17 cellular contexts compared by ENCODE assay signal in genomic region chr7:21336743-21337142, GRCh38.
DNase-seq lines count a peak whose midpoint lies in the region; ATAC-seq, FAIRE-seq and TF ChIP-seq lines count a peak whose summit lies in the region.
"Had no signal": no experiment of that assay in that cellular context is flagged by ENCODE, and none has a peak within 500 bp of the region (broad histone marks: within the 10 kb centered on the region; RNA-seq: fewer than 3 reads in every experiment).

No MANE protein-coding gene starts in this region.

- CTCF ChIA-PET in activated CD8-positive, alpha-beta memory T cell treated with anti-CD3 and anti-CD28 coated beads, Interleukin-2, amount 10 ng/mL, durations not matched to agents 7 days and 5 days (lab: Charles Lee): no interaction called here

- peaks cover 55% of the 10 kb centered on the region for H3K4me1 Mint-ChIP-seq in activated CD8-positive, alpha-beta memory T cell treated with anti-CD3 and anti-CD28 coated beads, Interleukin-2, amount 10 ng/mL, durations not matched to agents 7 days and 5 days
- H3K4me1 Mint-ChIP-seq in natural killer cell: peaks cover 44 to 48% of the 10 kb centered on the region in 2 donors
- peaks cover 66% of the 10 kb centered on the region for H3K4me1 Mint-ChIP-seq in activated T-helper 1 cell treated with anti-CD3 and anti-CD28 coated beads, Interleukin-12 subunit alpha, Interleukin-12 subunit beta, Interleukin-2, Interleukin-4 antibody, amounts not matched to agents 30 ng/mL and 10 ng/mL and 1 ng/mL, durations not matched to agents 14 hours and 24 hours and 36 hours (ENCODE audit: low read depth)

- peaks cover 64% of the 10 kb centered on the region for H3K36me3 Mint-ChIP-seq in activated CD8-positive, alpha-beta memory T cell treated with anti-CD3 and anti-CD28 coated beads, Interleukin-2, amount 10 ng/mL, durations not matched to agents 7 days and 5 days
- H3K36me3 Mint-ChIP-seq in natural killer cell: no peaks in the 10 kb centered on the region
- H3K36me3 Mint-ChIP-seq in activated T-helper 1 cell treated with anti-CD3 and anti-CD28 coated beads, Interleukin-12 subunit alpha, Interleukin-12 subunit beta, Interleukin-2, Interleukin-4 antibody, amounts not matched to agents 30 ng/mL and 10 ng/mL and 1 ng/mL, durations not matched to agents 14 hours and 24 hours and 36 hours (ENCODE audit: low read depth): peaks cover 34% of the 10 kb centered on the region
- H3K36me3 Mint-ChIP-seq: CD4-positive, CD25-positive, alpha-beta regulatory T cell had no signal

- intact Hi-C loops in natural killer cell (cut with micrococcal nuclease): loop anchor here (5.0 kb wide), 1 partner anchor 36 kb away; no protein-coding TSS in a partner anchor
- intact Hi-C loops in activated T-helper 1 cell treated with anti-CD3 and anti-CD28 coated beads, Interleukin-12 subunit alpha, Interleukin-12 subunit beta, Interleukin-2, Interleukin-4 antibody, amounts not matched to agents 30 ng/mL and 10 ng/mL and 1 ng/mL, durations not matched to agents 14 hours and 24 hours and 36 hours (cut with micrococcal nuclease): no loop called here

- no peak overlapping the region for H3K4me3 Mint-ChIP-seq in activated CD8-positive, alpha-beta memory T cell treated with anti-CD3 and anti-CD28 coated beads, Interleukin-2, amount 10 ng/mL, durations not matched to agents 7 days and 5 days
- no peak overlapping the region for H3K4me3 Mint-ChIP-seq in natural killer cell
- no peak overlapping the region for H3K4me3 Mint-ChIP-seq in activated T-helper 1 cell treated with anti-CD3 and anti-CD28 coated beads, Interleukin-12 subunit alpha, Interleukin-12 subunit beta, Interleukin-2, Interleukin-4 antibody, amounts not matched to agents 30 ng/mL and 10 ng/mL and 1 ng/mL, durations not matched to agents 14 hours and 24 hours and 36 hours
- H3K4me3 Mint-ChIP-seq: CD4-positive, CD25-positive, alpha-beta regulatory T cell had no signal

- H3K9me3 Mint-ChIP-seq in activated CD8-positive, alpha-beta memory T cell treated with anti-CD3 and anti-CD28 coated beads, Interleukin-2, amount 10 ng/mL, durations not matched to agents 7 days and 5 days (ENCODE audit: low read depth): peaks cover 22% of the 10 kb centered on the region
- no peaks in the 10 kb centered on the region for H3K9me3 Mint-ChIP-seq in natural killer cell
- H3K9me3 Mint-ChIP-seq in activated T-helper 1 cell treated with anti-CD3 and anti-CD28 coated beads, Interleukin-12 subunit alpha, Interleukin-12 subunit beta, Interleukin-2, Interleukin-4 antibody, amounts not matched to agents 30 ng/mL and 10 ng/mL and 1 ng/mL, durations not matched to agents 14 hours and 24 hours and 36 hours: peaks cover 34% of the 10 kb centered on the region
- H3K9me3 Mint-ChIP-seq: CD4-positive, CD25-positive, alpha-beta regulatory T cell had no signal

- no peaks in the 10 kb centered on the region for H3K27me3 Mint-ChIP-seq in activated CD8-positive, alpha-beta memory T cell treated with anti-CD3 and anti-CD28 coated beads, Interleukin-2, amount 10 ng/mL, durations not matched to agents 7 days and 5 days
- H3K27me3 Mint-ChIP-seq in natural killer cell (ENCODE audit: low read depth in 2 of 2): no peaks in the 10 kb centered on the region
- H3K27me3 Mint-ChIP-seq in activated T-helper 1 cell treated with anti-CD3 and anti-CD28 coated beads, Interleukin-12 subunit alpha, Interleukin-12 subunit beta, Interleukin-2, Interleukin-4 antibody, amounts not matched to agents 30 ng/mL and 10 ng/mL and 1 ng/mL, durations not matched to agents 14 hours and 24 hours and 36 hours (ENCODE audit: insufficient read depth): no peaks in the 10 kb centered on the region
- H3K27me3 Mint-ChIP-seq: CD4-positive, CD25-positive, alpha-beta regulatory T cell had no signal

- FAIRE-seq in HTR-8/SVneo (lab: Jason Lieb, UNC): peak; percentile 36

- DNase-seq in activated CD8-positive, alpha-beta memory T cell treated with anti-CD3 and anti-CD28 coated beads, Interleukin-2, amount 10 ng/mL, durations not matched to agents 7 days and 5 days: no peak
- no peak for DNase-seq in activated CD8-positive, alpha-beta memory T cell treated with anti-CD3 and anti-CD28 coated beads for 24 hours
- DNase-seq in HTR-8/SVneo (ENCODE audit: insufficient read length, low spot score) (no peak), natural killer cell (no peak), cerebellar cortex (ENCODE audit: low spot score) (no peak)
- no peak for DNase-seq in activated T-helper 1 cell treated with anti-CD3 and anti-CD28 coated beads, Interleukin-12 subunit alpha, Interleukin-12 subunit beta, Interleukin-2, Interleukin-4 antibody, amounts not matched to agents 30 ng/mL and 10 ng/mL and 1 ng/mL, durations not matched to agents 14 hours and 24 hours and 36 hours (ENCODE audit: low spot score)
- DNase-seq: CD4-positive, CD25-positive, alpha-beta regulatory T cell; COR-L47; DMS79; GOT3; Kasumi-1; NCI-H1417; SIG-M5; SK-N-SH had no signal

- TF ChIP-seq CTCF in natural killer cell (IDR thresholded peaks at IDR 0.05): no peak

- no peak for ATAC-seq in activated CD8-positive, alpha-beta memory T cell treated with anti-CD3 and anti-CD28 coated beads, Interleukin-2, amount 10 ng/mL, durations not matched to agents 7 days and 5 days
- ATAC-seq in natural killer cell: no peak
- no peak for ATAC-seq in GM21825 (IDR thresholded peaks at IDR 0.05; ENCODE audit: unreplicated experiment)
- ATAC-seq: HCT116, Panc1 had no signal

- H3K27ac Mint-ChIP-seq in activated CD8-positive, alpha-beta memory T cell treated with anti-CD3 and anti-CD28 coated beads, Interleukin-2, amount 10 ng/mL, durations not matched to agents 7 days and 5 days: peak overlapping the region; percentile 35
- H3K27ac Mint-ChIP-seq in natural killer cell: peak overlapping the region; percentile 88 to 94
- H3K27ac Mint-ChIP-seq in activated T-helper 1 cell treated with anti-CD3 and anti-CD28 coated beads, Interleukin-12 subunit alpha, Interleukin-12 subunit beta, Interleukin-2, Interleukin-4 antibody, amounts not matched to agents 30 ng/mL and 10 ng/mL and 1 ng/mL, durations not matched to agents 14 hours and 24 hours and 36 hours: no peak overlapping the region
